Comparison of ENCODE assay signal across 1 cellular context in genomic region chr16:28292731-28293588, GRCh38.
TF ChIP-seq lines count a peak whose summit lies in the region.

No MANE protein-coding gene starts in this region.

TF ChIP-seq in HepG2, 621 proteins besides CTCF, POLR2A, EP300 and RAD21 (continued from another document):
- peak; percentile 25 for TF ChIP-seq ZNF687 (CRISPR knock-in tag; IDR thresholded peaks at IDR 0.05)
- TF ChIP-seq NR1H2 (CRISPR knock-in tag; IDR thresholded peaks at IDR 0.05; ENCODE audit: borderline replicate concordance, low read depth), result no peak
- 0 out of 2 replicates have a peak, but pooled peaks have one; percentile 17 for TF ChIP-seq ZBTB7B (CRISPR knock-in tag; IDR thresholded peaks at IDR 0.05)
- no peak for TF ChIP-seq RFX5 (IDR thresholded peaks at IDR 0.05; ENCODE audit: low read depth, low read length)
- TF ChIP-seq EZH2 (conservative IDR thresholded peaks at IDR 0.05; ENCODE audit: low read depth, low read length), result peak; percentile 44; the same call in 1 of the 2 replicates
- no peak for TF ChIP-seq TP53 (CRISPR knock-in tag; conservative IDR thresholded peaks at IDR 0.05)
- TF ChIP-seq PRDM10 (CRISPR knock-in tag; IDR thresholded peaks at IDR 0.05; ENCODE audit: low read depth), result no peak
- TF ChIP-seq KDM1A (CRISPR knock-in tag; IDR thresholded peaks at IDR 0.05), result no peak
- no peak for TF ChIP-seq RARA (CRISPR knock-in tag; IDR thresholded peaks at IDR 0.05)
- TF ChIP-seq BORCS8-MEF2B (CRISPR knock-in tag; IDR thresholded peaks at IDR 0.05), result 0 out of 2 replicates have a peak, but pooled peaks have one; percentile 32
- peak; percentile 9; the same call in 1 of the 2 replicates for TF ChIP-seq PATZ1 (CRISPR knock-in tag; IDR thresholded peaks at IDR 0.05)
- TF ChIP-seq ARID2 (CRISPR knock-in tag; IDR thresholded peaks at IDR 0.05; ENCODE audit: borderline replicate concordance), result 0 out of 2 replicates have a peak, but pooled peaks have one; percentile 28
- TF ChIP-seq ZHX2 (IDR thresholded peaks at IDR 0.05; ENCODE audit: low read depth), result no peak
- no peak for TF ChIP-seq ZHX2 (CRISPR knock-in tag; IDR thresholded peaks at IDR 0.05; ENCODE audit: borderline replicate concordance)
- no peak for TF ChIP-seq GATAD1 (CRISPR knock-in tag; IDR thresholded peaks at IDR 0.05)
- no peak for TF ChIP-seq CAMTA2 (CRISPR knock-in tag; IDR thresholded peaks at IDR 0.05; ENCODE audit: borderline replicate concordance)
- peak; percentile 27; the same call in 1 of the 2 replicates for TF ChIP-seq GABPB1 (CRISPR knock-in tag; IDR thresholded peaks at IDR 0.05)
- no peak for TF ChIP-seq ZMYM4 (CRISPR knock-in tag; IDR thresholded peaks at IDR 0.05)
- TF ChIP-seq HINFP (CRISPR knock-in tag; IDR thresholded peaks at IDR 0.05; ENCODE audit: low read depth), result no peak
